Comparison of ENCODE assay signal across 1 cellular context in genomic region chr6:31585531-31585930, GRCh38.
TF ChIP-seq lines count a peak whose summit lies in the region.

No MANE protein-coding gene starts in this region.

TF ChIP-seq in HepG2, 621 proteins besides CTCF, POLR2A, EP300 and RAD21:
- peak; percentile 86 for TF ChIP-seq ZFP36 (IDR thresholded peaks at IDR 0.05; ENCODE audit: borderline replicate concordance, low read depth, low read length, partially characterized antibody)
- no peak for TF ChIP-seq SYNCRIP (IDR thresholded peaks at IDR 0.05; ENCODE audit: insufficient read depth, low read depth, low read length)
- TF ChIP-seq HNRNPK (IDR thresholded peaks at IDR 0.05; ENCODE audit: low read depth, low read length, poor library complexity, severe bottlenecking) = no peak
- peak; percentile 15; the same call in 1 of the 2 replicates for TF ChIP-seq SMC3 (IDR thresholded peaks at IDR 0.05; ENCODE audit: low read length)
- peak; percentile 28; the same call in 1 of the 2 replicates for TF ChIP-seq TBX3 (IDR thresholded peaks at IDR 0.05; ENCODE audit: borderline replicate concordance)
- TF ChIP-seq ZMYM3 (CRISPR knock-in tag; IDR thresholded peaks at IDR 0.05) = peak; percentile 45; the same call in 1 of the 2 replicates
- peak; percentile 42 for TF ChIP-seq XRCC5 (optimal IDR thresholded peaks at IDR 0.05; ENCODE audit: low read length)
- TF ChIP-seq ZNF75D (CRISPR knock-in tag; IDR thresholded peaks at IDR 0.05; ENCODE audit: borderline replicate concordance) = 0 out of 2 replicates have a peak, but pooled peaks have one; percentile 39
- peak; percentile 23; the same call in 1 of the 2 replicates for TF ChIP-seq STAG1 (CRISPR knock-in tag; IDR thresholded peaks at IDR 0.05)
